In genomic region chr2:238896641-238897040, GRCh38 we compare ENCODE assay signal across 26 cellular contexts. TPM values are rescaled to one million over a fixed set of nuclear protein-coding genes. Genes with fewer than 3 reads are reported as not detected.
DNase-seq lines count a peak whose midpoint lies in the region; ATAC-seq, FAIRE-seq and TF ChIP-seq lines count a peak whose summit lies in the region.
"Had no signal": no experiment of that assay in that cellular context is flagged by ENCODE, and none has a peak within 500 bp of the region (broad histone marks: within the 10 kb centered on the region; RNA-seq: fewer than 3 reads in every experiment).

No MANE protein-coding gene starts in this region.

- no peak overlapping the region; the same call in 1 of the 2 replicates for H3K27ac ChIP-seq in HCT116 (ENCODE audit: low read depth, low read length)
- H3K27ac ChIP-seq in astrocyte (ENCODE audit: low read depth, low read length) = peak overlapping the region; percentile 14
- H3K27ac ChIP-seq in thoracic aorta = peak overlapping the region; percentile 66 to 71
- H3K27ac ChIP-seq: gastrocnemius medialis had no signal

- intact Hi-C loops in HCT116 (cut with micrococcal nuclease) = no loop called here

- H3K4me1 Mint-ChIP-seq in astrocyte (ENCODE audit: low read depth, unreplicated experiment) (peaks cover 16% of the 10 kb centered on the region), nephron (peaks cover 53% of the 10 kb centered on the region), glutamatergic neuron (ENCODE audit: low read depth, unreplicated experiment) (peaks cover 1% of the 10 kb centered on the region)
- H3K4me1 Mint-ChIP-seq: activated T-helper 17 cell treated with anti-CD3 and anti-CD28 coated beads, Interleukin-2, amount 50 U/mL, for 72 hours; B cell; IgD-negative memory B cell had no signal

- peak overlapping the region; percentile 79; the same call in 1 of the 2 replicates for H3K4me2 ChIP-seq in HCT116 (ENCODE audit: low read length)
- no peak overlapping the region for H3K4me2 ChIP-seq in astrocyte (ENCODE audit: low read length)

- H3K36me3 ChIP-seq in HCT116 (ENCODE audit: control insufficient read depth in 1 of 2, insufficient read depth in 2 of 2, low read length in 2 of 2) (no peaks in the 10 kb centered on the region), astrocyte (ENCODE audit: insufficient read depth, low read length) (no peaks in the 10 kb centered on the region), thoracic aorta (no peaks in the 10 kb centered on the region)
- H3K36me3 ChIP-seq: gastrocnemius medialis had no signal

- no peak for FAIRE-seq in astrocyte (lab: Jason Lieb, UNC)
- FAIRE-seq: H54 had no signal

- RAD21 ChIA-PET in HCT116 (lab: Charles Lee; ENCODE audit: low non-redundant PET in 1 of 2, low total read pairs in 2 of 2, uncharacterized antibody in 2 of 2, unreplicated experiment in 2 of 2) = no interaction called here

- H3K79me2 ChIP-seq in HCT116 (ENCODE audit: insufficient read depth, low read length) (no peaks in the 10 kb centered on the region), astrocyte (ENCODE audit: insufficient read depth, low read length) (peaks cover 31% of the 10 kb centered on the region)

- no peaks in the 10 kb centered on the region for H4K20me1 ChIP-seq in HCT116 (ENCODE audit: insufficient read depth)
- H4K20me1 ChIP-seq in astrocyte (ENCODE audit: insufficient read depth, low read length) = peaks cover 29% of the 10 kb centered on the region

- H3K4me3 ChIP-seq in HCT116 (replicated peaks in 1 of 2; ENCODE audit: low read depth in 1 of 2, low read length in 2 of 2) = no peak overlapping the region
- no peak overlapping the region for H3K4me3 ChIP-seq in astrocyte (ENCODE audit: insufficient read depth, low read depth, low read length)
- H3K4me3 ChIP-seq in thoracic aorta = no peak overlapping the region
- H3K4me3 ChIP-seq: gastrocnemius medialis, smooth muscle cell had no signal

- CTCF ChIA-PET in HCT116 (lab: Charles Lee) = no interaction called here

- TF ChIP-seq POLR2A in HCT116 (IDR thresholded peaks at IDR 0.05; ENCODE audit: borderline replicate concordance, extremely low read depth, insufficient read depth, insufficient read length) = no peak

- H3K27me3 Mint-ChIP-seq in astrocyte (ENCODE audit: low read depth, unreplicated experiment) = peaks cover 2% of the 10 kb centered on the region
- peaks cover 5% of the 10 kb centered on the region for H3K27me3 Mint-ChIP-seq in nephron (ENCODE audit: low read depth)
- no peaks in the 10 kb centered on the region for H3K27me3 Mint-ChIP-seq in glutamatergic neuron (ENCODE audit: unreplicated experiment)
- H3K27me3 Mint-ChIP-seq: IgD-negative memory B cell had no signal

- H3K4me1 ChIP-seq in HCT116 (ENCODE audit: control insufficient read depth in 1 of 2, insufficient read depth in 2 of 2, low read length in 2 of 2) = peaks cover 15 to 25% of the 10 kb centered on the region in 2 experiments
- peaks cover 25% of the 10 kb centered on the region for H3K4me1 ChIP-seq in astrocyte (ENCODE audit: insufficient read depth, low read length)
- H3K4me1 ChIP-seq in thoracic aorta (ENCODE audit: control insufficient read depth in 1 of 2, low read depth in 2 of 2) = peaks cover 6 to 24% of the 10 kb centered on the region in 2 donors
- H3K4me1 ChIP-seq: gastrocnemius medialis had no signal

- H2AFZ ChIP-seq in HCT116 (ENCODE audit: low read depth, low read length, poor library complexity, severe bottlenecking) (no peak overlapping the region), astrocyte (ENCODE audit: low read depth, low read length) (no peak overlapping the region)

- ATAC-seq in HCT116 (no peak), thoracic aorta (ENCODE audit: insufficient number of reproducible peaks, low FRiP score, low read depth) (no peak), GM18519 (IDR thresholded peaks at IDR 0.05; ENCODE audit: low FRiP score, unreplicated experiment) (no peak)
- ATAC-seq: activated naive CD4-positive, alpha-beta T cell treated with anti-CD3 and anti-CD28 coated beads, Interleukin-2, amount 50 U/mL, for 72 hours; activated T-helper 17 cell treated with anti-CD3 and anti-CD28 coated beads, Interleukin-2, amount 50 U/mL, for 72 hours; naive thymus-derived CD4-positive, alpha-beta T cell had no signal

- H3K9ac ChIP-seq in HCT116 (ENCODE audit: low read length) (0 out of 2 replicates have a peak overlapping the region, but pooled peaks have one; percentile 46), astrocyte (ENCODE audit: low read length) (peak overlapping the region; percentile 20)

- no peak for TF ChIP-seq RAD21 in HCT116 (IDR thresholded peaks at IDR 0.05; ENCODE audit: low read depth)

- H3K9me3 Mint-ChIP-seq in astrocyte (ENCODE audit: unreplicated experiment) (no peaks in the 10 kb centered on the region), nephron (no peaks in the 10 kb centered on the region), glutamatergic neuron (ENCODE audit: unreplicated experiment) (no peaks in the 10 kb centered on the region)
- H3K9me3 Mint-ChIP-seq: activated naive CD4-positive, alpha-beta T cell treated with anti-CD3 and anti-CD28 coated beads, Interleukin-2, amount 50 U/mL, for 72 hours; activated T-helper 17 cell treated with anti-CD3 and anti-CD28 coated beads, Interleukin-2, amount 50 U/mL, for 72 hours; IgD-negative memory B cell had no signal

- TF ChIP-seq CTCF in HCT116 (IDR thresholded peaks at IDR 0.05 in 2 of 3, conservative IDR thresholded peaks at IDR 0.05 in 1 of 3; ENCODE audit: borderline replicate concordance in 1 of 3, insufficient read depth in 1 of 3, low read depth in 2 of 3, low read length in 2 of 3) (no peak), astrocyte (IDR thresholded peaks at IDR 0.05; ENCODE audit: insufficient read depth, low read depth, low read length) (no peak), nephron (IDR thresholded peaks at IDR 0.05; ENCODE audit: unreplicated experiment in 3 of 3) (no peak), thoracic aorta (IDR thresholded peaks at IDR 0.05) (no peak), glutamatergic neuron (IDR thresholded peaks at IDR 0.05; ENCODE audit: partially characterized antibody, unreplicated experiment) (no peak)

- no peaks in the 10 kb centered on the region for H3K9me2 ChIP-seq in HCT116 (ENCODE audit: insufficient read depth)

- H3K27me3 ChIP-seq in HCT116 (ENCODE audit: insufficient read depth, low read length) (no peaks in the 10 kb centered on the region), astrocyte (ENCODE audit: insufficient read depth, low read length) (no peaks in the 10 kb centered on the region), thoracic aorta (replicated peaks; ENCODE audit: insufficient read depth) (no peaks in the 10 kb centered on the region)

- H3K9me3 ChIP-seq in HCT116 (ENCODE audit: control insufficient read depth in 1 of 2, insufficient read depth in 1 of 2, low read depth in 1 of 2, low read length in 2 of 2) (no peaks in the 10 kb centered on the region), astrocyte (ENCODE audit: insufficient read depth, low read depth, low read length) (no peaks in the 10 kb centered on the region), thoracic aorta (no peaks in the 10 kb centered on the region)
- H3K9me3 ChIP-seq: gastrocnemius medialis had no signal

- POLR2A ChIA-PET in HCT116 (lab: Charles Lee) = no interaction called here

- no TSS peak for BruUV-seq in HCT116 (replicated peaks; lab: Mats Ljungman, UMichigan)

- no peak overlapping the region for H3K27ac Mint-ChIP-seq in astrocyte (ENCODE audit: unreplicated experiment)
- H3K27ac Mint-ChIP-seq in nephron = peak overlapping the region in 2 of 3 experiments; percentile 21 to 49
- H3K27ac Mint-ChIP-seq in glutamatergic neuron (ENCODE audit: unreplicated experiment) = no peak overlapping the region
- H3K27ac Mint-ChIP-seq: activated naive CD4-positive, alpha-beta T cell treated with anti-CD3 and anti-CD28 coated beads, Interleukin-2, amount 50 U/mL, for 72 hours; activated T-helper 17 cell treated with anti-CD3 and anti-CD28 coated beads, Interleukin-2, amount 50 U/mL, for 72 hours; B cell; IgD-negative memory B cell; naive thymus-derived CD4-positive, alpha-beta T cell had no signal

- no peak for DNase-seq in HCT116 (ENCODE audit: low read depth, low spot score)
- no peak for DNase-seq in astrocyte (ENCODE audit: low read depth)
- DNase-seq in thoracic aorta (ENCODE audit: low spot score) = no peak
- DNase-seq in activated T-cell treated with anti-CD3 and anti-CD28 coated beads, Interleukin-2, amount 50 U/mL, for 48 hours = no peak
- no peak for DNase-seq in COLO668 (lab: John Stamatoyannopoulos, UW; ENCODE audit: unreplicated experiment)
- DNase-seq in glutamatergic neuron = no peak
- DNase-seq: activated CD4-positive, alpha-beta T cell treated with anti-CD3 and anti-CD28 coated beads, Interleukin-2, amount 50 U/mL, for 4 hours; activated CD8-positive, alpha-beta memory T cell treated with anti-CD3 and anti-CD28 coated beads, Interleukin-2, amount 50 U/mL, for 4 hours; naive thymus-derived CD4-positive, alpha-beta T cell; NCI-H1092; NCI-H187 treated with DMSO at 0.1 percent for 48 hours; NCI-H226; RPMI8226; T-helper 1 cell had no signal

- H3K4me3 Mint-ChIP-seq in astrocyte (ENCODE audit: unreplicated experiment) (no peak overlapping the region), nephron (no peak overlapping the region), glutamatergic neuron (ENCODE audit: unreplicated experiment) (no peak overlapping the region)
- H3K4me3 Mint-ChIP-seq: activated T-helper 17 cell treated with anti-CD3 and anti-CD28 coated beads, Interleukin-2, amount 50 U/mL, for 72 hours; B cell; IgD-negative memory B cell; naive thymus-derived CD4-positive, alpha-beta T cell had no signal

- H3K36me3 Mint-ChIP-seq in astrocyte (ENCODE audit: low read depth, unreplicated experiment) (no peaks in the 10 kb centered on the region), nephron (ENCODE audit: low read depth) (no peaks in the 10 kb centered on the region), glutamatergic neuron (ENCODE audit: unreplicated experiment) (no peaks in the 10 kb centered on the region)
- H3K36me3 Mint-ChIP-seq: activated naive CD4-positive, alpha-beta T cell treated with anti-CD3 and anti-CD28 coated beads, Interleukin-2, amount 50 U/mL, for 72 hours; IgD-negative memory B cell; naive thymus-derived CD4-positive, alpha-beta T cell had no signal

TF ChIP-seq in HCT116, 20 proteins besides CTCF, POLR2A, EP300 and RAD21:
- TF ChIP-seq FOSL1 (IDR thresholded peaks at IDR 0.05; ENCODE audit: low read depth) (no peak), CEBPB (IDR thresholded peaks at IDR 0.05; ENCODE audit: low read depth) (no peak), JUND (IDR thresholded peaks at IDR 0.05) (no peak), ZFX (IDR thresholded peaks at IDR 0.05) (no peak), YY1 (IDR thresholded peaks at IDR 0.05; ENCODE audit: extremely low read depth, insufficient replicate concordance, low read depth, low read length) (no peak), ZNF274 (IDR thresholded peaks at IDR 0.05; ENCODE audit: low read depth, low read length) (no peak), EZH2phosphoT487 (IDR thresholded peaks at IDR 0.05; ENCODE audit: borderline replicate concordance) (no peak), TCF7L2 (IDR thresholded peaks at IDR 0.05; ENCODE audit: borderline replicate concordance, extremely low read depth, insufficient read depth, insufficient read length) (no peak)
TF ChIP-seq in HCT116: peak in this region for 0.

RNA-seq across cellular contexts. Expression of gene TWIST2, which starts 48.8 kb away (rescaled TPM):
- not detected for total RNA-seq in HCT116 (2021; ENCODE audit: unreplicated experiment)
- not detected in 2 replicates for polyA plus RNA-seq in HCT116 (2012)
- 2.5 and 3.2 TPM in 2 replicates for total RNA-seq in astrocyte
- 10 to 100 TPM; 41.4 to 62.1 TPM for total RNA-seq in thoracic aorta
- not detected for total RNA-seq in glutamatergic neuron (ENCODE audit: unreplicated experiment)
- total RNA-seq: A673; activated naive CD4-positive, alpha-beta T cell treated with anti-CD3 and anti-CD28 coated beads, Interleukin-2, amount 50 U/mL, for 72 hours; activated T-helper 17 cell treated with anti-CD3 and anti-CD28 coated beads, Interleukin-2, amount 50 U/mL, for 72 hours; B cell; left lobe of liver; naive thymus-derived CD4-positive, alpha-beta T cell; SK-MEL-5 had no signal
- polyA plus RNA-seq: IgD-negative memory B cell; naive thymus-derived CD4-positive, alpha-beta T cell had no signal

Comparison
In these comparisons a context has a peak if more than half of its experiments do, and no peak if none do; other contexts are left out.
1. H3K27ac Mint-ChIP-seq: peak in nephron (2 of 3); none in astrocyte (single experiment) and glutamatergic neuron (single experiment).
2. RNA of gene TWIST2, which starts 48.8 kb away (total RNA-seq): 41.4 to 62.1 TPM in thoracic aorta; 2.5 to 3.2 TPM in astrocyte, not detected in glutamatergic neuron (single experiment) and not detected in HCT116 (single experiment); every median in the first group is over 10 times any median in the second.